8 cellular contexts compared by ENCODE assay signal in the genomic region with DNA sequence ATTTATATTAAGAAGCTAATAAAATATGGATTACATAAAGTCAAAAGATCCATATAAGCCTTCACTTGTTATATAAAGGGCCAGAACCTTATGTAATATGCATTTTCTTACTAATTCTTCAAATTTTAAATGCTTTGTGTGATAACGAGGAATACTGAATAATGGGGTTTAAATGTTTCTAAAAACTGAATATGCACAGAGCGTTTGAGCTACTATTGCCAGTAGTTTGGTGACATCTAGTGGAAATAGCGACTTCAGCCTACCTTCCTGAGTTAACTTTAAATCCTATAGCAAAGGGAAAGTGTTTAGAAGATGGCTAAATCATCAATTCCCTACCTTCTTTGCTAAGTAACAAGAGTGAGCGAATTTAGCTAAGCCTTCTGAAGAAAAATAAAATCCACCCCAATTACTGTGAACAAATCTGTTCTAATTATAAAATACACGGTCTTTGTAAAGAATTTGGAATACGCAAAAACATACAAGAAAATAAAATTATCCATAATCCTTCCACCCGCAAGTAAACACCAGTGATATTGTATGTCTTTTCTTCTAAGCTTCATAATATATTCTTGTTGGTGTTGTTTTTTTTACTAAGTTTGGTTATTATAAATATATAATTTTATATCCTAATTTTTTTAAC.
DNase-seq lines count a peak whose midpoint lies in the region; ATAC-seq and TF ChIP-seq lines count a peak whose summit lies in the region.

No MANE protein-coding gene starts in this region.

- H3K9me3 ChIP-seq in A673 (ENCODE audit: low read depth, low read length, poor library complexity, severe bottlenecking), result no peaks in the 10 kb centered on the region

- no peak overlapping the region for H3K27ac ChIP-seq in A673 (ENCODE audit: low read depth, low read length, poor library complexity, severe bottlenecking)

- ATAC-seq in GM19351 (IDR thresholded peaks at IDR 0.05; ENCODE audit: unreplicated experiment) (peak; percentile 63), GM21529 (IDR thresholded peaks at IDR 0.05; ENCODE audit: unreplicated experiment) (no peak), HG02759 (IDR thresholded peaks at IDR 0.05; ENCODE audit: unreplicated experiment) (no peak), GM21786 (IDR thresholded peaks at IDR 0.05; ENCODE audit: unreplicated experiment) (no peak)

- no peak overlapping the region for H3K4me3 ChIP-seq in A673 (ENCODE audit: low read depth, low read length, poor library complexity, severe bottlenecking)

- H3K36me3 ChIP-seq in A673 (ENCODE audit: insufficient read depth, low read length, poor library complexity, severe bottlenecking), result no peaks in the 10 kb centered on the region

- POLR2A ChIA-PET in A673 (lab: Charles Lee; ENCODE audit: low non-redundant PET), result no interaction called here

- H3K27me3 ChIP-seq in A673 (replicated peaks; ENCODE audit: insufficient read depth, low read depth, low read length, poor library complexity), result peaks cover 39% of the 10 kb centered on the region

- CTCF ChIA-PET in A673 (lab: Charles Lee), result interaction anchor here (0.7 to 1.0 kb wide), 2 partner anchors 173 to 177 kb away, joined by 4 read pairs; no protein-coding TSS in a partner anchor

- DNase-seq in A673 (ENCODE audit: low spot score), result peak; percentile 59
- DNase-seq in NCI-H446 (lab: John Stamatoyannopoulos, UW), result peak; percentile 82 to 85
- DNase-seq in dermis microvascular lymphatic vessel endothelial cell (ENCODE audit: low read depth in 2 of 2), result peak; percentile 5 to 26
- DNase-seq in renal cortical epithelial cell (ENCODE audit: low read depth), result peak; percentile 41

- intact Hi-C loops in A673 (cut with micrococcal nuclease; ENCODE audit: unreplicated experiment), result loop anchor here (5.0 to 10.0 kb wide), 3 partner anchors 219 to 1691 kb away; no protein-coding TSS in a partner anchor

- peak; percentile 69 for TF ChIP-seq CTCF in A673 (conservative IDR thresholded peaks at IDR 0.05; ENCODE audit: low read depth, low read length)

- no peaks in the 10 kb centered on the region for H3K4me1 ChIP-seq in A673 (ENCODE audit: insufficient read depth, low read length, poor library complexity, severe bottlenecking)

- BruUV-seq in A673 (replicated peaks; lab: Mats Ljungman, UMichigan), result no TSS peak

Comparison
In these comparisons a context has a peak if more than half of its experiments do, and no peak if none do; other contexts are left out.
1. DNase-seq: peak in every context shown above with its lines; median percentile 84 in NCI-H446; 59 in A673; 41 in renal cortical epithelial cell; 16 in dermis microvascular lymphatic vessel endothelial cell.